Comparison of ENCODE assay signal across 1 cellular context in the genomic region with DNA sequence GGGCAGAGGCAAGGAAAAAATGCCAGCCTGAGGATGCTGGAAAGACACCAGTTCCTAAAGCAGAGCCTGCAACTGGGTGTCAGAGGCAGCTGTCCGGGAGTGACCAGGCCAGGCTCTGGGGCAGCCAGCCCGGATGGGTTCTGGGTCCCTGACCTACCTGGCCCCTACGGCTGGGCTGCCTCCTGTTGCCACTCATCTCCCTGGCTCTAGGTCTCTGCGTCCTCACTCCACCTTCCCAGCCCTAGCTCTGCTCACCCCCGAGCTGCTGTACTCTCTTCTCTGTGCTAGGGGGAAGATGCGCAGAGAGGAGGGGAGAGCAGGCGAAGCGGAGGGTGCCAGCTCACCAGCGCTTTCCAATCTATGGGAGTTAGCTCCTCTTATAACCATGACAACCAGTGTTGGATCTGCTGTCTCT.
TF ChIP-seq lines count a peak whose summit lies in the region.

No MANE protein-coding gene starts in this region.

TF ChIP-seq in GM12878, 131 proteins besides CTCF, POLR2A, EP300 and RAD21:
- TF ChIP-seq E4F1 (IDR thresholded peaks at IDR 0.05; ENCODE audit: borderline replicate concordance, partially characterized antibody) (no peak), CHD4 (IDR thresholded peaks at IDR 0.05) (no peak), HDGF (IDR thresholded peaks at IDR 0.05) (no peak), HDAC6 (IDR thresholded peaks at IDR 0.05; ENCODE audit: unreplicated experiment) (no peak), WRNIP1 (IDR thresholded peaks at IDR 0.05; ENCODE audit: borderline replicate concordance, low read depth, low read length) (no peak), SUPT20H (IDR thresholded peaks at IDR 0.05; ENCODE audit: borderline replicate concordance, control insufficient read depth, low read depth, low read length) (no peak), SP1 (IDR thresholded peaks at IDR 0.05; ENCODE audit: low read depth, low read length) (no peak), MYC (IDR thresholded peaks at IDR 0.05; ENCODE audit: insufficient read depth, insufficient read length, insufficient replicate concordance, low read length, severe bottlenecking) (no peak), MTA2 (IDR thresholded peaks at IDR 0.05; ENCODE audit: low read depth) (no peak), ELK1 (IDR thresholded peaks at IDR 0.05; ENCODE audit: low read depth, low read length) (no peak)
